ENCODE assay signal across 1 cellular context in the genomic region with DNA sequence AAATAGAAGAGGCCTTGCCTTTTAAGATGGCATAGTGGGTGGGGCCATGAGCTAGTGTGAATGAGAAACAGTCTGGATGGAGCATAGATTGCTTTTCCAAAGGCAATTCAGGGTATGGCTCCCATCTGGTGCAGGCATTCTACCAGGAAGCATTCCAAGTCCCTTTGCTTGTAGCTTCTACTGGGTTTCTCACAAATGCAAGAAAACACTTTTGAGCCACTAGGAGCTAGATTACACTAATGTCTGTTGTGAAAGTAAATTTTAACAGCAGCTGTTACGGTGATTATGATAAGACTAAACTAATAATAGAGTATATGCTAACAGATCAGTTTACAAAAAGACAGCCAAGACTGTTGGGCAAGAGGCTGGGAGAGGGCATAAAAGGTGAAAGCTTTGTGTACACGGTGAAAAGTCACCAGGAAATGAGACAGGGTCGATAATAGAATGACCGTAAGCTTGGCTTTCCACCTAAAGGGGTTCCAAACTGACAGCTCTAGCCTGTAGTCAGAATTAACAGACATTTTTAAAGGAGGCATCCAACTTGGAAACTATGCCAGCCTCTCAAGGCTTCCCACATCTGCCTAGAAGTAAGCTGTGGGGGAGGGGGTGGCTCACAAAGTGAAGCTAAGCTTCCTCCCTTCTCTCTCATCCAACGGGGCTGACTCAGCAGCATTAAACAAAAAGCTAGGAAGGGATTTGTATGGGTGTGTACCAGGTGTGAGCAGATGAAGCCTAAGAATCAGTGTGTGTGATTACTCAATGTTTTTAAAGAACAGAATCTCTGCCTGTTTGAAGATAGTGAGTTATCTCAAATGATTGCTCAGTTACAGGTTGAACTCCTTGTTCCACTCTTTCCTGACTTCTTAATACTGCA.
TF ChIP-seq lines count a peak whose summit lies in the region.

No MANE protein-coding gene starts in this region.

TF ChIP-seq in HepG2, 621 proteins besides CTCF, POLR2A, EP300 and RAD21 (continued from another document and continues in another):
- TF ChIP-seq, protein P1, sequence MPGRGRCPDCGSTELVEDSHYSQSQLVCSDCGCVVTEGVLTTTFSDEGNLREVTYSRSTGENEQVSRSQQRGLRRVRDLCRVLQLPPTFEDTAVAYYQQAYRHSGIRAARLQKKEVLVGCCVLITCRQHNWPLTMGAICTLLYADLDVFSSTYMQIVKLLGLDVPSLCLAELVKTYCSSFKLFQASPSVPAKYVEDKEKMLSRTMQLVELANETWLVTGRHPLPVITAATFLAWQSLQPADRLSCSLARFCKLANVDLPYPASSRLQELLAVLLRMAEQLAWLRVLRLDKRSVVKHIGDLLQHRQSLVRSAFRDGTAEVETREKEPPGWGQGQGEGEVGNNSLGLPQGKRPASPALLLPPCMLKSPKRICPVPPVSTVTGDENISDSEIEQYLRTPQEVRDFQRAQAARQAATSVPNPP (CRISPR knock-in tag; IDR thresholded peaks at IDR 0.05) = peak; percentile 79; the same call in 1 of the 2 replicates
- TF ChIP-seq, protein P2, sequence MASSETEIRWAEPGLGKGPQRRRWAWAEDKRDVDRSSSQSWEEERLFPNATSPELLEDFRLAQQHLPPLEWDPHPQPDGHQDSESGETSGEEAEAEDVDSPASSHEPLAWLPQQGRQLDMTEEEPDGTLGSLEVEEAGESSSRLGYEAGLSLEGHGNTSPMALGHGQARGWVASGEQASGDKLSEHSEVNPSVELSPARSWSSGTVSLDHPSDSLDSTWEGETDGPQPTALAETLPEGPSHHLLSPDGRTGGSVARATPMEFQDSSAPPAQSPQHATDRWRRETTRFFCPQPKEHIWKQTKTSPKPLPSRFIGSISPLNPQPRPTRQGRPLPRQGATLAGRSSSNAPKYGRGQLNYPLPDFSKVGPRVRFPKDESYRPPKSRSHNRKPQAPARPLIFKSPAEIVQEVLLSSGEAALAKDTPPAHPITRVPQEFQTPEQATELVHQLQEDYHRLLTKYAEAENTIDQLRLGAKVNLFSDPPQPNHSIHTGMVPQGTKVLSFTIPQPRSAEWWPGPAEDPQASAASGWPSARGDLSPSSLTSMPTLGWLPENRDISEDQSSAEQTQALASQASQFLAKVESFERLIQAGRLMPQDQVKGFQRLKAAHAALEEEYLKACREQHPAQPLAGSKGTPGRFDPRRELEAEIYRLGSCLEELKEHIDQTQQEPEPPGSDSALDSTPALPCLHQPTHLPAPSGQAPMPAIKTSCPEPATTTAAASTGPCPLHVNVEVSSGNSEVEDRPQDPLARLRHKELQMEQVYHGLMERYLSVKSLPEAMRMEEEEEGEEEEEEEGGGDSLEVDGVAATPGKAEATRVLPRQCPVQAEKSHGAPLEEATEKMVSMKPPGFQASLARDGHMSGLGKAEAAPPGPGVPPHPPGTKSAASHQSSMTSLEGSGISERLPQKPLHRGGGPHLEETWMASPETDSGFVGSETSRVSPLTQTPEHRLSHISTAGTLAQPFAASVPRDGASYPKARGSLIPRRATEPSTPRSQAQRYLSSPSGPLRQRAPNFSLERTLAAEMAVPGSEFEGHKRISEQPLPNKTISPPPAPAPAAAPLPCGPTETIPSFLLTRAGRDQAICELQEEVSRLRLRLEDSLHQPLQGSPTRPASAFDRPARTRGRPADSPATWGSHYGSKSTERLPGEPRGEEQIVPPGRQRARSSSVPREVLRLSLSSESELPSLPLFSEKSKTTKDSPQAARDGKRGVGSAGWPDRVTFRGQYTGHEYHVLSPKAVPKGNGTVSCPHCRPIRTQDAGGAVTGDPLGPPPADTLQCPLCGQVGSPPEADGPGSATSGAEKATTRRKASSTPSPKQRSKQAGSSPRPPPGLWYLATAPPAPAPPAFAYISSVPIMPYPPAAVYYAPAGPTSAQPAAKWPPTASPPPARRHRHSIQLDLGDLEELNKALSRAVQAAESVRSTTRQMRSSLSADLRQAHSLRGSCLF (CRISPR knock-in tag; IDR thresholded peaks at IDR 0.05; ENCODE audit: borderline replicate concordance) = no peak
- TF ChIP-seq ASH2L (IDR thresholded peaks at IDR 0.05; ENCODE audit: insufficient read length, low read depth, low read length) = no peak
- TF ChIP-seq ZNF292 (CRISPR knock-in tag; IDR thresholded peaks at IDR 0.05; ENCODE audit: borderline replicate concordance, low read depth) = no peak
- TF ChIP-seq YY1 (IDR thresholded peaks at IDR 0.05; ENCODE audit: insufficient read depth, insufficient replicate concordance, low read depth, low read length) = no peak
- TF ChIP-seq ZNF496 (CRISPR knock-in tag; IDR thresholded peaks at IDR 0.05; ENCODE audit: insufficient replicate concordance) = no peak
- TF ChIP-seq, protein P3, sequence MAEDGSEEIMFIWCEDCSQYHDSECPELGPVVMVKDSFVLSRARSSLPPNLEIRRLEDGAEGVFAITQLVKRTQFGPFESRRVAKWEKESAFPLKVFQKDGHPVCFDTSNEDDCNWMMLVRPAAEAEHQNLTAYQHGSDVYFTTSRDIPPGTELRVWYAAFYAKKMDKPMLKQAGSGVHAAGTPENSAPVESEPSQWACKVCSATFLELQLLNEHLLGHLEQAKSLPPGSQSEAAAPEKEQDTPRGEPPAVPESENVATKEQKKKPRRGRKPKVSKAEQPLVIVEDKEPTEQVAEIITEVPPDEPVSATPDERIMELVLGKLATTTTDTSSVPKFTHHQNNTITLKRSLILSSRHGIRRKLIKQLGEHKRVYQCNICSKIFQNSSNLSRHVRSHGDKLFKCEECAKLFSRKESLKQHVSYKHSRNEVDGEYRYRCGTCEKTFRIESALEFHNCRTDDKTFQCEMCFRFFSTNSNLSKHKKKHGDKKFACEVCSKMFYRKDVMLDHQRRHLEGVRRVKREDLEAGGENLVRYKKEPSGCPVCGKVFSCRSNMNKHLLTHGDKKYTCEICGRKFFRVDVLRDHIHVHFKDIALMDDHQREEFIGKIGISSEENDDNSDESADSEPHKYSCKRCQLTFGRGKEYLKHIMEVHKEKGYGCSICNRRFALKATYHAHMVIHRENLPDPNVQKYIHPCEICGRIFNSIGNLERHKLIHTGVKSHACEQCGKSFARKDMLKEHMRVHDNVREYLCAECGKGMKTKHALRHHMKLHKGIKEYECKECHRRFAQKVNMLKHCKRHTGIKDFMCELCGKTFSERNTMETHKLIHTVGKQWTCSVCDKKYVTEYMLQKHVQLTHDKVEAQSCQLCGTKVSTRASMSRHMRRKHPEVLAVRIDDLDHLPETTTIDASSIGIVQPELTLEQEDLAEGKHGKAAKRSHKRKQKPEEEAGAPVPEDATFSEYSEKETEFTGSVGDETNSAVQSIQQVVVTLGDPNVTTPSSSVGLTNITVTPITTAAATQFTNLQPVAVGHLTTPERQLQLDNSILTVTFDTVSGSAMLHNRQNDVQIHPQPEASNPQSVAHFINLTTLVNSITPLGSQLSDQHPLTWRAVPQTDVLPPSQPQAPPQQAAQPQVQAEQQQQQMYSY (CRISPR knock-in tag; IDR thresholded peaks at IDR 0.05) = no peak
- TF ChIP-seq SMAD3 (CRISPR knock-in tag; IDR thresholded peaks at IDR 0.05) = peak; percentile 91
- TF ChIP-seq REL (CRISPR knock-in tag; conservative IDR thresholded peaks at IDR 0.05) = no peak
- peak; percentile 55; the same call in 1 of the 2 replicates for TF ChIP-seq ESRRA (CRISPR knock-in tag; IDR thresholded peaks at IDR 0.05; ENCODE audit: low read depth)
- peak; percentile 87 for TF ChIP-seq FOSL2 (CRISPR knock-in tag; IDR thresholded peaks at IDR 0.05)
- TF ChIP-seq ZSCAN12 (CRISPR knock-in tag; IDR thresholded peaks at IDR 0.05) = no peak
- TF ChIP-seq ZNF775 (CRISPR knock-in tag; IDR thresholded peaks at IDR 0.05; ENCODE audit: borderline replicate concordance) = no peak
- peak; percentile 69 for TF ChIP-seq ZEB1 (IDR thresholded peaks at IDR 0.05; ENCODE audit: insufficient replicate concordance, low read depth)
- no peak for TF ChIP-seq MYNN (CRISPR knock-in tag; IDR thresholded peaks at IDR 0.05; ENCODE audit: low read depth)
- no peak for TF ChIP-seq RFX1 (IDR thresholded peaks at IDR 0.05)
- TF ChIP-seq, protein P4, sequence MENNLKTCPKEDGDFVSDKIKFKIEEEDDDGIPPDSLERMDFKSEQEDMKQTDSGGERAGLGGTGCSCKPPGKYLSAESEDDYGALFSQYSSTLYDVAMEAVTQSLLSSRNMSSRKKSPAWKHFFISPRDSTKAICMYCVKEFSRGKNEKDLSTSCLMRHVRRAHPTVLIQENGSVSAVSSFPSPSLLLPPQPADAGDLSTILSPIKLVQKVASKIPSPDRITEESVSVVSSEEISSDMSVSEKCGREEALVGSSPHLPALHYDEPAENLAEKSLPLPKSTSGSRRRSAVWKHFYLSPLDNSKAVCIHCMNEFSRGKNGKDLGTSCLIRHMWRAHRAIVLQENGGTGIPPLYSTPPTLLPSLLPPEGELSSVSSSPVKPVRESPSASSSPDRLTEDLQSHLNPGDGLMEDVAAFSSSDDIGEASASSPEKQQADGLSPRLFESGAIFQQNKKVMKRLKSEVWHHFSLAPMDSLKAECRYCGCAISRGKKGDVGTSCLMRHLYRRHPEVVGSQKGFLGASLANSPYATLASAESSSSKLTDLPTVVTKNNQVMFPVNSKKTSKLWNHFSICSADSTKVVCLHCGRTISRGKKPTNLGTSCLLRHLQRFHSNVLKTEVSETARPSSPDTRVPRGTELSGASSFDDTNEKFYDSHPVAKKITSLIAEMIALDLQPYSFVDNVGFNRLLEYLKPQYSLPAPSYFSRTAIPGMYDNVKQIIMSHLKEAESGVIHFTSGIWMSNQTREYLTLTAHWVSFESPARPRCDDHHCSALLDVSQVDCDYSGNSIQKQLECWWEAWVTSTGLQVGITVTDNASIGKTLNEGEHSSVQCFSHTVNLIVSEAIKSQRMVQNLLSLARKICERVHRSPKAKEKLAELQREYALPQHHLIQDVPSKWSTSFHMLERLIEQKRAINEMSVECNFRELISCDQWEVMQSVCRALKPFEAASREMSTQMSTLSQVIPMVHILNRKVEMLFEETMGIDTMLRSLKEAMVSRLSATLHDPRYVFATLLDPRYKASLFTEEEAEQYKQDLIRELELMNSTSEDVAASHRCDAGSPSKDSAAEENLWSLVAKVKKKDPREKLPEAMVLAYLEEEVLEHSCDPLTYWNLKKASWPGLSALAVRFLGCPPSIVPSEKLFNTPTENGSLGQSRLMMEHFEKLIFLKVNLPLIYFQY (CRISPR knock-in tag; IDR thresholded peaks at IDR 0.05; ENCODE audit: borderline replicate concordance) = no peak
- no peak for TF ChIP-seq RAD51 (IDR thresholded peaks at IDR 0.05; ENCODE audit: borderline replicate concordance)
- TF ChIP-seq, protein P5, sequence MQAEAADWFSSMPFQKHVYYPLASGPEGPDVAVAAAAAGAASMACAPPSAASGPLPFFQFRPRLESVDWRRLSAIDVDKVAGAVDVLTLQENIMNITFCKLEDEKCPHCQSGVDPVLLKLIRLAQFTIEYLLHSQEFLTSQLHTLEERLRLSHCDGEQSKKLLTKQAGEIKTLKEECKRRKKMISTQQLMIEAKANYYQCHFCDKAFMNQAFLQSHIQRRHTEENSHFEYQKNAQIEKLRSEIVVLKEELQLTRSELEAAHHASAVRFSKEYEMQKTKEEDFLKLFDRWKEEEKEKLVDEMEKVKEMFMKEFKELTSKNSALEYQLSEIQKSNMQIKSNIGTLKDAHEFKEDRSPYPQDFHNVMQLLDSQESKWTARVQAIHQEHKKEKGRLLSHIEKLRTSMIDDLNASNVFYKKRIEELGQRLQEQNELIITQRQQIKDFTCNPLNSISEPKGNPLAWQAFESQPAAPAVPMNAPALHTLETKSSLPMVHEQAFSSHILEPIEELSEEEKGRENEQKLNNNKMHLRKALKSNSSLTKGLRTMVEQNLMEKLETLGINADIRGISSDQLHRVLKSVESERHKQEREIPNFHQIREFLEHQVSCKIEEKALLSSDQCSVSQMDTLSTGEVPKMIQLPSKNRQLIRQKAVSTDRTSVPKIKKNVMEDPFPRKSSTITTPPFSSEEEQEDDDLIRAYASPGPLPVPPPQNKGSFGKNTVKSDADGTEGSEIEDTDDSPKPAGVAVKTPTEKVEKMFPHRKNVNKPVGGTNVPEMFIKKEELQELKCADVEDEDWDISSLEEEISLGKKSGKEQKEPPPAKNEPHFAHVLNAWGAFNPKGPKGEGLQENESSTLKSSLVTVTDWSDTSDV (CRISPR knock-in tag; IDR thresholded peaks at IDR 0.05) = no peak
- TF ChIP-seq ZNF878 (CRISPR knock-in tag; IDR thresholded peaks at IDR 0.05) = peak; percentile 60; the same call in 1 of the 2 replicates
- TF ChIP-seq JUN (CRISPR knock-in tag; IDR thresholded peaks at IDR 0.05) = no peak
- 0 out of 2 replicates have a peak, but pooled peaks have one; percentile 34 for TF ChIP-seq RORA (CRISPR knock-in tag; IDR thresholded peaks at IDR 0.05)
- no peak for TF ChIP-seq SSRP1 (CRISPR knock-in tag; IDR thresholded peaks at IDR 0.05)
- TF ChIP-seq, protein P6, sequence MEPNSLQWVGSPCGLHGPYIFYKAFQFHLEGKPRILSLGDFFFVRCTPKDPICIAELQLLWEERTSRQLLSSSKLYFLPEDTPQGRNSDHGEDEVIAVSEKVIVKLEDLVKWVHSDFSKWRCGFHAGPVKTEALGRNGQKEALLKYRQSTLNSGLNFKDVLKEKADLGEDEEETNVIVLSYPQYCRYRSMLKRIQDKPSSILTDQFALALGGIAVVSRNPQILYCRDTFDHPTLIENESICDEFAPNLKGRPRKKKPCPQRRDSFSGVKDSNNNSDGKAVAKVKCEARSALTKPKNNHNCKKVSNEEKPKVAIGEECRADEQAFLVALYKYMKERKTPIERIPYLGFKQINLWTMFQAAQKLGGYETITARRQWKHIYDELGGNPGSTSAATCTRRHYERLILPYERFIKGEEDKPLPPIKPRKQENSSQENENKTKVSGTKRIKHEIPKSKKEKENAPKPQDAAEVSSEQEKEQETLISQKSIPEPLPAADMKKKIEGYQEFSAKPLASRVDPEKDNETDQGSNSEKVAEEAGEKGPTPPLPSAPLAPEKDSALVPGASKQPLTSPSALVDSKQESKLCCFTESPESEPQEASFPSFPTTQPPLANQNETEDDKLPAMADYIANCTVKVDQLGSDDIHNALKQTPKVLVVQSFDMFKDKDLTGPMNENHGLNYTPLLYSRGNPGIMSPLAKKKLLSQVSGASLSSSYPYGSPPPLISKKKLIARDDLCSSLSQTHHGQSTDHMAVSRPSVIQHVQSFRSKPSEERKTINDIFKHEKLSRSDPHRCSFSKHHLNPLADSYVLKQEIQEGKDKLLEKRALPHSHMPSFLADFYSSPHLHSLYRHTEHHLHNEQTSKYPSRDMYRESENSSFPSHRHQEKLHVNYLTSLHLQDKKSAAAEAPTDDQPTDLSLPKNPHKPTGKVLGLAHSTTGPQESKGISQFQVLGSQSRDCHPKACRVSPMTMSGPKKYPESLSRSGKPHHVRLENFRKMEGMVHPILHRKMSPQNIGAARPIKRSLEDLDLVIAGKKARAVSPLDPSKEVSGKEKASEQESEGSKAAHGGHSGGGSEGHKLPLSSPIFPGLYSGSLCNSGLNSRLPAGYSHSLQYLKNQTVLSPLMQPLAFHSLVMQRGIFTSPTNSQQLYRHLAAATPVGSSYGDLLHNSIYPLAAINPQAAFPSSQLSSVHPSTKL (CRISPR knock-in tag; IDR thresholded peaks at IDR 0.05) = peak; percentile 99
- TF ChIP-seq, protein P7, sequence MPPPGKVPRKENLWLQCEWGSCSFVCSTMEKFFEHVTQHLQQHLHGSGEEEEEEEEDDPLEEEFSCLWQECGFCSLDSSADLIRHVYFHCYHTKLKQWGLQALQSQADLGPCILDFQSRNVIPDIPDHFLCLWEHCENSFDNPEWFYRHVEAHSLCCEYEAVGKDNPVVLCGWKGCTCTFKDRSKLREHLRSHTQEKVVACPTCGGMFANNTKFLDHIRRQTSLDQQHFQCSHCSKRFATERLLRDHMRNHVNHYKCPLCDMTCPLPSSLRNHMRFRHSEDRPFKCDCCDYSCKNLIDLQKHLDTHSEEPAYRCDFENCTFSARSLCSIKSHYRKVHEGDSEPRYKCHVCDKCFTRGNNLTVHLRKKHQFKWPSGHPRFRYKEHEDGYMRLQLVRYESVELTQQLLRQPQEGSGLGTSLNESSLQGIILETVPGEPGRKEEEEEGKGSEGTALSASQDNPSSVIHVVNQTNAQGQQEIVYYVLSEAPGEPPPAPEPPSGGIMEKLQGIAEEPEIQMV (CRISPR knock-in tag; IDR thresholded peaks at IDR 0.05; ENCODE audit: low read depth) = no peak
- no peak for TF ChIP-seq FOXM1 (CRISPR knock-in tag; IDR thresholded peaks at IDR 0.05)
- no peak for TF ChIP-seq ARNT (IDR thresholded peaks at IDR 0.05)
- no peak for TF ChIP-seq SMAD9 (CRISPR knock-in tag; IDR thresholded peaks at IDR 0.05)
- TF ChIP-seq MIER3 (CRISPR knock-in tag; IDR thresholded peaks at IDR 0.05; ENCODE audit: borderline replicate concordance) = peak; percentile 95
- no peak for TF ChIP-seq ZFP41 (CRISPR knock-in tag; IDR thresholded peaks at IDR 0.05; ENCODE audit: borderline replicate concordance)
- TF ChIP-seq HOXD1 (CRISPR knock-in tag; IDR thresholded peaks at IDR 0.05) = peak; percentile 93
